27 cellular contexts compared by ENCODE assay signal in genomic region chr7:37514520-37514919, GRCh38.
"Had no signal": no experiment of that assay in that cellular context is flagged by ENCODE, and none has a peak within 500 bp of the region (broad histone marks: within the 10 kb centered on the region; RNA-seq: fewer than 3 reads in every experiment).

No MANE protein-coding gene starts in this region.

- H3K36me3 ChIP-seq: left ventricle myocardium inferior, pancreas, prostate gland, sigmoid colon, tibial nerve, uterus had no signal

- H3K27ac ChIP-seq: hepatocyte, left ventricle myocardium inferior, pancreas, prostate gland, sigmoid colon, tibial nerve, uterus had no signal

- H3K79me2 ChIP-seq: hepatocyte had no signal

- H3K9me3 ChIP-seq: left ventricle myocardium inferior, mucosa of descending colon, pancreas, prostate gland, sigmoid colon, tibial nerve, uterus had no signal

- H3K4me1 Mint-ChIP-seq: naive thymus-derived CD4-positive, alpha-beta T cell; stimulated activated memory B cell treated with anti-CD40 and anti-IgM and Interleukin-4, amounts not matched to agents 10 μg/mL and 1 μg/mL and 100 μg/mL, for 72 hours; stimulated activated naive CD8-positive, alpha-beta T cell treated with anti-CD3 and anti-CD28 coated beads, Interleukin-15, amount 100 ng/mL, for 72 hours had no signal

- H3K9me3 Mint-ChIP-seq: natural killer cell treated with Interleukin-12 subunit alpha and Interleukin-12 subunit beta and Interleukin-15 and Interleukin-18, amount 100 ng/mL, for 72 hours; stimulated activated memory B cell treated with anti-CD40 and anti-IgM and Interleukin-4, amounts not matched to agents 10 μg/mL and 1 μg/mL and 100 μg/mL, for 72 hours had no signal

- H3K4me1 ChIP-seq: left ventricle myocardium inferior, pancreas, prostate gland, sigmoid colon, tibial nerve, uterus had no signal

- H3K4me2 ChIP-seq: hepatocyte had no signal

- H2AFZ ChIP-seq: hepatocyte had no signal

- H3K4me3 ChIP-seq: hepatocyte, left ventricle myocardium inferior, lung, mucosa of descending colon, pancreas, prostate gland, sigmoid colon, tibial nerve, uterus had no signal

- DNase-seq: islet precursor cell; left ventricle myocardium inferior; midbrain; mucosa of descending colon; naive thymus-derived CD4-positive, alpha-beta T cell; nucleus accumbens; pancreas; posterior cingulate gyrus; retina; right cardiac atrium; sigmoid colon; small intestine; stimulated activated CD4-positive, alpha-beta T cell treated with anti-CD3 and anti-CD28 coated beads, Interleukin-1b, Interleukin-23, amount 100 ng/mL, for 48 hours; stimulated activated CD4-positive, alpha-beta T cell treated with anti-CD3 and anti-CD28 coated beads, Interleukin-2, amount 100 ng/mL, for 48 hours; stimulated activated CD4-positive, alpha-beta T cell treated with anti-CD3 and anti-CD28 coated beads, Interleukin-4, amount 100 ng/mL, for 4 hours; stimulated activated CD8-positive, alpha-beta memory T cell treated with anti-CD3 and anti-CD28 coated beads, Interleukin-4, amount 100 ng/mL, for 48 hours; stimulated activated naive CD4-positive, alpha-beta T cell treated with Interleukin-2 at 50 U/mL for 16 hours; stimulated activated naive CD8-positive, alpha-beta T cell treated with anti-CD3 and anti-CD28 coated beads, Interleukin-15, amount 100 ng/mL, for 72 hours; substantia nigra; uterus had no signal

- H3K27me3 Mint-ChIP-seq: stimulated activated memory B cell treated with anti-CD40 and anti-IgM and Interleukin-4, amounts not matched to agents 10 μg/mL and 1 μg/mL and 100 μg/mL, for 72 hours had no signal

- H3K36me3 Mint-ChIP-seq: naive thymus-derived CD4-positive, alpha-beta T cell; natural killer cell treated with Interleukin-12 subunit alpha and Interleukin-12 subunit beta and Interleukin-15 and Interleukin-18, amount 100 ng/mL, for 72 hours; stimulated activated memory B cell treated with anti-CD40 and anti-IgM and Interleukin-4, amounts not matched to agents 10 μg/mL and 1 μg/mL and 100 μg/mL, for 72 hours; type B pancreatic cell had no signal

- ATAC-seq: mucosa of descending colon; naive thymus-derived CD4-positive, alpha-beta T cell; natural killer cell treated with Interleukin-12 subunit alpha and Interleukin-12 subunit beta and Interleukin-15 and Interleukin-18, amount 100 ng/mL, for 72 hours; pancreas; right cardiac atrium; stimulated activated memory B cell treated with anti-CD40 and anti-IgM and Interleukin-4, amounts not matched to agents 10 μg/mL and 1 μg/mL and 100 μg/mL, for 72 hours; stimulated activated naive CD8-positive, alpha-beta T cell treated with anti-CD3 and anti-CD28 coated beads, Interleukin-15, amount 100 ng/mL, for 72 hours had no signal

- H3K27me3 ChIP-seq: hepatocyte, pancreas, sigmoid colon, tibial nerve, uterus had no signal

- H3K4me3 Mint-ChIP-seq: naive thymus-derived CD4-positive, alpha-beta T cell; natural killer cell treated with Interleukin-12 subunit alpha and Interleukin-12 subunit beta and Interleukin-15 and Interleukin-18, amount 100 ng/mL, for 72 hours; stimulated activated memory B cell treated with anti-CD40 and anti-IgM and Interleukin-4, amounts not matched to agents 10 μg/mL and 1 μg/mL and 100 μg/mL, for 72 hours; stimulated activated naive CD8-positive, alpha-beta T cell treated with anti-CD3 and anti-CD28 coated beads, Interleukin-15, amount 100 ng/mL, for 72 hours; type B pancreatic cell had no signal

- H3K27ac Mint-ChIP-seq: naive thymus-derived CD4-positive, alpha-beta T cell; natural killer cell treated with Interleukin-12 subunit alpha and Interleukin-12 subunit beta and Interleukin-15 and Interleukin-18, amount 100 ng/mL, for 72 hours; stimulated activated memory B cell treated with anti-CD40 and anti-IgM and Interleukin-4, amounts not matched to agents 10 μg/mL and 1 μg/mL and 100 μg/mL, for 72 hours; type B pancreatic cell had no signal
